ENCODE assay signal across 23 cellular contexts in the genomic region with DNA sequence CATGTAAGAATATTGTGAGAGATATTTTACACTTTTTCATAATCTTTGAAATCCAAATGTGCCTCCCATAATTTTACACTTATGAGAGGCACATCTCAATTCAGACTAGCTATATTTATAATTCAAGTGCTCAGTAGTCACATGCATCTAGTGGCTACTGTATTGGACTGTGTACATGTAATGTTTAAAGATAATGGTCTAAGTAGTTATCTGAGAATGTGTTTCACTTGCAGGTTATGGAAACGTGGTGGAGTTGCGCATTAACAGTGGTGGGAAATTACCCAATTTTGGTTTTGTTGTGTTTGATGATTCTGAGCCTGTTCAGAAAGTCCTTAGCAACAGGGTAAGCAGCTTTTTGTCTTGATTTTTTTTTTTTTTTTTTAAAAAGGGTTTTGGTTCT. TPM values are rescaled to one million over a fixed set of nuclear protein-coding genes. Genes with fewer than 3 reads are reported as not detected.
DNase-seq lines count a peak whose midpoint lies in the region; ATAC-seq lines count a peak whose summit lies in the region.
"Had no signal": no experiment of that assay in that cellular context is flagged by ENCODE, and none has a peak within 500 bp of the region (broad histone marks: within the 10 kb centered on the region; RNA-seq: fewer than 3 reads in every experiment).

No MANE protein-coding gene starts in this region.

- no peak overlapping the region for H3K4me3 ChIP-seq in SJCRH30
- H3K4me3 ChIP-seq: heart right ventricle, Peyer's patch, SK-N-MC had no signal

- ATAC-seq in left ventricle myocardium superior (peak; percentile 64), HG03159 (IDR thresholded peaks at IDR 0.05; ENCODE audit: unreplicated experiment) (peak; percentile 75)
- ATAC-seq in activated naive CD8-positive, alpha-beta T cell treated with anti-CD3 and anti-CD28 coated beads, Interleukin-2, amount 50 U/mL, for 24 hours: peak; percentile 18
- ATAC-seq: left cardiac atrium had no signal

- no peak overlapping the region for H3K4me3 Mint-ChIP-seq in activated naive CD8-positive, alpha-beta T cell treated with anti-CD3 and anti-CD28 coated beads, Interleukin-2, amount 50 U/mL, for 24 hours
- H3K4me3 Mint-ChIP-seq: activated CD4-positive, alpha-beta T cell treated with anti-CD3 and anti-CD28 coated beads, Interleukin-2, amount 10 ng/mL, durations not matched to agents 7 days and 5 days; naive thymus-derived CD8-positive, alpha-beta T cell had no signal

- no peaks in the 10 kb centered on the region; the same call in 1 of the 2 replicates for H3K4me1 ChIP-seq in SJCRH30
- H3K4me1 ChIP-seq: Peyer's patch had no signal

- H3K27me3 ChIP-seq in SJCRH30: no peaks in the 10 kb centered on the region
- H3K27me3 ChIP-seq: heart right ventricle, Peyer's patch had no signal

- no peaks in the 10 kb centered on the region for H3K9me3 Mint-ChIP-seq in activated naive CD8-positive, alpha-beta T cell treated with anti-CD3 and anti-CD28 coated beads, Interleukin-2, amount 50 U/mL, for 24 hours
- H3K9me3 Mint-ChIP-seq: activated CD4-positive, alpha-beta T cell treated with anti-CD3 and anti-CD28 coated beads, Interleukin-2, amount 10 ng/mL, durations not matched to agents 7 days and 5 days; naive thymus-derived CD8-positive, alpha-beta T cell had no signal

- H3K9me3 ChIP-seq in SJCRH30 (replicated peaks): no peaks in the 10 kb centered on the region
- H3K9me3 ChIP-seq: heart right ventricle, Peyer's patch had no signal

- H3K36me3 Mint-ChIP-seq in activated naive CD8-positive, alpha-beta T cell treated with anti-CD3 and anti-CD28 coated beads, Interleukin-2, amount 50 U/mL, for 24 hours (ENCODE audit: low read depth): peaks cover 69% of the 10 kb centered on the region

- H3K27me3 Mint-ChIP-seq in activated naive CD8-positive, alpha-beta T cell treated with anti-CD3 and anti-CD28 coated beads, Interleukin-2, amount 50 U/mL, for 24 hours: no peaks in the 10 kb centered on the region
- H3K27me3 Mint-ChIP-seq: activated CD4-positive, alpha-beta T cell treated with anti-CD3 and anti-CD28 coated beads, Interleukin-2, amount 10 ng/mL, durations not matched to agents 7 days and 5 days; naive thymus-derived CD8-positive, alpha-beta T cell had no signal

- H3K27ac Mint-ChIP-seq in activated naive CD8-positive, alpha-beta T cell treated with anti-CD3 and anti-CD28 coated beads, Interleukin-2, amount 50 U/mL, for 24 hours: no peak overlapping the region
- H3K27ac Mint-ChIP-seq: activated CD4-positive, alpha-beta T cell treated with anti-CD3 and anti-CD28 coated beads, Interleukin-2, amount 10 ng/mL, durations not matched to agents 7 days and 5 days had no signal

- no peak for DNase-seq in left ventricle myocardium superior
- no peak for DNase-seq in cardiac septum (ENCODE audit: low spot score)
- DNase-seq in activated naive CD8-positive, alpha-beta T cell treated with anti-CD3 and anti-CD28 coated beads, Interleukin-2, amount 50 U/mL, for 24 hours: no peak
- no peak for DNase-seq in activated CD4-positive, CD25-positive, alpha-beta regulatory T cell treated with anti-CD3 and anti-CD28 coated beads, Interleukin-2, amount 50 U/mL, for 72 hours
- no peak for DNase-seq in SJCRH30
- DNase-seq in DMS153 (lab: John Stamatoyannopoulos, UW): no peak
- DNase-seq: activated CD4-positive, alpha-beta T cell treated with anti-CD3 and anti-CD28 coated beads, Interleukin-2, amount 10 ng/mL, durations not matched to agents 7 days and 5 days; activated naive CD4-positive, alpha-beta T cell treated with Interleukin-2 at 50 U/mL for 16 hours; aorta; C1 segment of cervical spinal cord; cerebellar nuclear complex; HCEC 1CT; heart right ventricle; left cardiac atrium; naive thymus-derived CD8-positive, alpha-beta T cell; NCI-H1417 treated with DMSO at 0.1 percent for 48 hours; NCI-H2107; NCI-H510A; Peyer's patch; posterior cingulate gyrus; T-helper 2 cell had no signal

- intact Hi-C loops in left ventricle myocardium superior (cut with micrococcal nuclease): no loop called here
- intact Hi-C loops in cardiac septum (cut with DNase I): no loop called here

- H3K36me3 ChIP-seq in SJCRH30: peaks cover 98% of the 10 kb centered on the region

- no peak overlapping the region for H3K27ac ChIP-seq in SJCRH30
- H3K27ac ChIP-seq: Peyer's patch, SK-N-MC had no signal

- peaks cover 49% of the 10 kb centered on the region for H3K4me1 Mint-ChIP-seq in activated naive CD8-positive, alpha-beta T cell treated with anti-CD3 and anti-CD28 coated beads, Interleukin-2, amount 50 U/mL, for 24 hours

RNA-seq across cellular contexts. Expression of a gene that starts 28.8 kb away (rescaled TPM):
- total RNA-seq in left ventricle myocardium superior: 125 TPM
- total RNA-seq in cardiac septum: 99.4 TPM
- total RNA-seq in SJCRH30 (2014; rRNA removed; shearing (Covaris generic)): 265 and 269 TPM in 2 replicates

RNA-seq across cellular contexts. Expression of a gene that starts 42.1 kb away (rescaled TPM):
- total RNA-seq in left ventricle myocardium superior (63.2 TPM), cardiac septum (61.4 TPM)
- total RNA-seq in SJCRH30 (2014; rRNA removed; shearing (Covaris generic)): 65.0 and 68.4 TPM in 2 replicates

Comparison
In these comparisons a context has a peak if more than half of its experiments do, and no peak if none do; other contexts are left out.
1. ATAC-seq: peak in every context shown above with its lines; median percentile 75 in HG03159; 64 in left ventricle myocardium superior; 18 in activated naive CD8-positive, alpha-beta T cell treated with anti-CD3 and anti-CD28 coated beads, Interleukin-2, amount 50 U/mL, for 24 hours.